15 cellular contexts compared by ENCODE assay signal in genomic region chr22:41842996-41843970, GRCh38. TPM values are rescaled to one million over a fixed set of nuclear protein-coding genes. Genes with fewer than 3 reads are reported as not detected.
A peak's percentile ranks its signal among the peaks of the same experiment; 100 is the strongest.
DNase-seq lines count a peak whose midpoint lies in the region; ATAC-seq, FAIRE-seq and TF ChIP-seq lines count a peak whose summit lies in the region.
"Had no signal": no experiment of that assay in that cellular context is flagged by ENCODE, and none has a peak within 500 bp of the region (broad histone marks: within the 10 kb centered on the region; RNA-seq: fewer than 3 reads in every experiment).

No MANE protein-coding gene starts in this region.

- no peak overlapping the region for H2BK12ac ChIP-seq in H1 (ENCODE audit: low read depth, low read length)

- H3K27ac ChIP-seq in RWPE2 (ENCODE audit: poor library complexity, severe bottlenecking) (peak overlapping the region; percentile 35), H1 (ENCODE audit: low read depth, low read length) (no peak overlapping the region)
- H3K27ac ChIP-seq: psoas muscle had no signal

- no peaks in the 10 kb centered on the region for H3K9me3 Mint-ChIP-seq in activated CD8-positive, alpha-beta T cell treated with anti-CD3 and anti-CD28 coated beads for 36 hours
- H3K9me3 Mint-ChIP-seq in activated CD8-positive, alpha-beta T cell treated with anti-CD3 and anti-CD28 coated beads, Interleukin-2, amount 10 ng/mL, durations not matched to agents 7 days and 5 days (ENCODE audit: insufficient read depth): no peaks in the 10 kb centered on the region
- H3K9me3 Mint-ChIP-seq in stimulated activated memory B cell treated with anti-CD40 and anti-IgM and Interleukin-4, amounts not matched to agents 10 μg/mL and 1 μg/mL and 100 μg/mL, for 72 hours: no peaks in the 10 kb centered on the region

- H3K4me3 ChIP-seq in RWPE2 (ENCODE audit: severe bottlenecking) (no peak overlapping the region), H1 (ENCODE audit: extremely low read depth in 1 of 4, insufficient read depth in 2 of 4, low read depth in 3 of 4, low read length in 4 of 4) (no peak overlapping the region)
- H3K4me3 ChIP-seq: psoas muscle, testis had no signal

- intact Hi-C loops in activated CD8-positive, alpha-beta T cell treated with anti-CD3 and anti-CD28 coated beads for 36 hours (cut with micrococcal nuclease): loop anchor here (1.0 kb wide), 1 partner anchor 14 kb away; no protein-coding TSS in a partner anchor

- no peaks in the 10 kb centered on the region for H3K27me3 ChIP-seq in RWPE2 (ENCODE audit: insufficient read depth, poor library complexity, severe bottlenecking)
- no peaks in the 10 kb centered on the region for H3K27me3 ChIP-seq in H1 (replicated peaks in 1 of 4; ENCODE audit: control insufficient read depth in 3 of 4, extremely low read depth in 1 of 4, insufficient read depth in 3 of 4, low read length in 3 of 4)
- H3K27me3 ChIP-seq: testis had no signal

- no peak overlapping the region for H3K14ac ChIP-seq in H1 (ENCODE audit: insufficient read length)

- H2BK20ac ChIP-seq in H1 (ENCODE audit: low read length): no peak overlapping the region

- peaks cover 76% of the 10 kb centered on the region for H3K36me3 ChIP-seq in RWPE2 (ENCODE audit: low read depth)
- H3K36me3 ChIP-seq in H1 (ENCODE audit: control insufficient read depth in 2 of 4, insufficient read depth in 4 of 4, low read length in 3 of 4): peaks cover 0 to 39% (median 13%) of the 10 kb centered on the region in 4 experiments; a peak in 6 of 8 replicates

- H3K27me3 Mint-ChIP-seq in activated CD8-positive, alpha-beta T cell treated with anti-CD3 and anti-CD28 coated beads for 36 hours: no peaks in the 10 kb centered on the region
- no peaks in the 10 kb centered on the region for H3K27me3 Mint-ChIP-seq in activated CD8-positive, alpha-beta T cell treated with anti-CD3 and anti-CD28 coated beads, Interleukin-2, amount 10 ng/mL, durations not matched to agents 7 days and 5 days (ENCODE audit: low read depth)
- no peaks in the 10 kb centered on the region for H3K27me3 Mint-ChIP-seq in stimulated activated memory B cell treated with anti-CD40 and anti-IgM and Interleukin-4, amounts not matched to agents 10 μg/mL and 1 μg/mL and 100 μg/mL, for 72 hours

- H3K79me2 ChIP-seq in H1 (ENCODE audit: control insufficient read depth in 1 of 2, insufficient read depth in 2 of 2, low read length in 2 of 2): peaks cover 55 to 99% of the 10 kb centered on the region in 2 experiments

- TF ChIP-seq POLR2A in H1 (IDR thresholded peaks at IDR 0.05; ENCODE audit: control extremely low read depth in 1 of 2, low read depth in 2 of 2, low read length in 2 of 2): no peak

- no peak overlapping the region for H3K4ac ChIP-seq in H1 (replicated peaks; ENCODE audit: insufficient read length, low read depth, low read length)

- ATAC-seq in activated CD8-positive, alpha-beta T cell treated with anti-CD3 and anti-CD28 coated beads for 36 hours: peak; percentile 90
- no peak for ATAC-seq in activated CD8-positive, alpha-beta T cell treated with anti-CD3 and anti-CD28 coated beads, Interleukin-2, amount 10 ng/mL, durations not matched to agents 7 days and 5 days
- no peak for ATAC-seq in RWPE2 (ENCODE audit: low read depth)
- ATAC-seq in stimulated activated memory B cell treated with anti-CD40 and anti-IgM and Interleukin-4, amounts not matched to agents 10 μg/mL and 1 μg/mL and 100 μg/mL, for 72 hours: no peak
- no peak for ATAC-seq in HG02852 (IDR thresholded peaks at IDR 0.05; ENCODE audit: unreplicated experiment)
- ATAC-seq: SK-N-SH treated with all-trans-retinoic acid at 6 μM for 48 hours had no signal

- no peak overlapping the region for H4K91ac ChIP-seq in H1 (replicated peaks; ENCODE audit: insufficient read length, low read length)

- H3K9me3 ChIP-seq in RWPE2 (ENCODE audit: severe bottlenecking) (no peaks in the 10 kb centered on the region), H1 (ENCODE audit: insufficient read depth in 2 of 2, low read depth in 1 of 2, low read length in 1 of 2) (no peaks in the 10 kb centered on the region)
- H3K9me3 ChIP-seq: psoas muscle, testis had no signal

- H2BK5ac ChIP-seq in H1 (ENCODE audit: low read depth, low read length): no peak overlapping the region

- peaks cover 22 to 46% of the 10 kb centered on the region in 2 experiments for H4K20me1 ChIP-seq in H1 (replicated peaks in 1 of 2; ENCODE audit: control insufficient read depth in 1 of 2, insufficient read depth in 2 of 2, low read length in 2 of 2)

- CTCF ChIA-PET in activated CD8-positive, alpha-beta T cell treated with anti-CD3 and anti-CD28 coated beads for 36 hours (lab: Charles Lee): interaction anchor here (0.7 to 7.3 kb wide), 4 partner anchors 9 to 21 kb away, joined by 3 to 42 read pairs (median 6); no protein-coding TSS in a partner anchor
- CTCF ChIA-PET in activated CD8-positive, alpha-beta T cell treated with anti-CD3 and anti-CD28 coated beads, Interleukin-2, amount 10 ng/mL, durations not matched to agents 7 days and 5 days (lab: Charles Lee): interaction anchor here (0.6 to 4.9 kb wide), 6 partner anchors 9 to 415 kb away, joined by 3 to 36 read pairs (median 4); partner anchors contain the start of gene CCDC134
- CTCF ChIA-PET in H1 (lab: Charles Lee; ENCODE audit: partially characterized antibody): interaction anchor here (0.7 to 2.2 kb wide), 9 partner anchors 8 to 147 kb away, joined by 3 to 7 read pairs (median 4); partner anchors contain the start of gene SREBF2

- no peak overlapping the region for H2BK120ac ChIP-seq in H1 (replicated peaks; ENCODE audit: low read depth, low read length)

- FAIRE-seq in H1 (lab: Jason Lieb, UNC): no peak
- FAIRE-seq: endometrium had no signal

- no peak for TF ChIP-seq CTCF in activated CD8-positive, alpha-beta T cell treated with anti-CD3 and anti-CD28 coated beads for 36 hours (IDR thresholded peaks at IDR 0.05)
- TF ChIP-seq CTCF in RWPE2 (IDR thresholded peaks at IDR 0.05; ENCODE audit: poor library complexity, severe bottlenecking) (no peak), H1 (IDR thresholded peaks at IDR 0.05; ENCODE audit: control extremely low read depth in 1 of 3, insufficient read depth in 1 of 3, low read depth in 1 of 3, low read length in 3 of 3) (no peak)

- no peak overlapping the region for H2BK15ac ChIP-seq in H1 (ENCODE audit: low read length)

- peaks cover 34% of the 10 kb centered on the region for H3K79me1 ChIP-seq in H1 (ENCODE audit: low read depth, low read length)

- H4K8ac ChIP-seq in H1 (ENCODE audit: extremely low read depth, insufficient read depth, low read length): no peak overlapping the region

- peak overlapping the region in 1 of 2 experiments; percentile 35; a peak in 1 of 4 replicates for H3K4me2 ChIP-seq in H1 (ENCODE audit: insufficient read depth in 1 of 2, low read depth in 2 of 2, low read length in 2 of 2)

- H3K4me3 Mint-ChIP-seq in activated CD8-positive, alpha-beta T cell treated with anti-CD3 and anti-CD28 coated beads for 36 hours: no peak overlapping the region
- H3K4me3 Mint-ChIP-seq in activated CD8-positive, alpha-beta T cell treated with anti-CD3 and anti-CD28 coated beads, Interleukin-2, amount 10 ng/mL, durations not matched to agents 7 days and 5 days: no peak overlapping the region
- H3K4me3 Mint-ChIP-seq in stimulated activated memory B cell treated with anti-CD40 and anti-IgM and Interleukin-4, amounts not matched to agents 10 μg/mL and 1 μg/mL and 100 μg/mL, for 72 hours: no peak overlapping the region

- no peak overlapping the region for H3K23ac ChIP-seq in H1 (ENCODE audit: insufficient read length)

- 90% methylated on average over 8 of the region's 8 CpGs; no CpG with 5 or more reads in 1 of the 2 experiments for WGBS in H1 (ENCODE audit: extremely low coverage in 1 of 2, insufficient coverage in 1 of 2, insufficient read length in 1 of 2, insufficient replicate concordance in 2 of 2, low coverage in 1 of 2, low lambda C conversion rate in 2 of 2, missing lambda C conversion rate in 1 of 2), 2 experiments

- H3K4me1 ChIP-seq in RWPE2 (ENCODE audit: insufficient read depth, poor library complexity, severe bottlenecking) (peaks cover 83% of the 10 kb centered on the region), H1 (replicated peaks in 1 of 4; ENCODE audit: control insufficient read depth in 3 of 4, insufficient read depth in 4 of 4, low read length in 3 of 4) (peaks cover 11 to 39% (median 27%) of the 10 kb centered on the region in 4 experiments)

- no peak for TF ChIP-seq RAD21 in H1 (IDR thresholded peaks at IDR 0.05 in 1 of 2, conservative IDR thresholded peaks at IDR 0.05 in 1 of 2; ENCODE audit: low read depth in 2 of 2, low read length in 2 of 2)

- H4K5ac ChIP-seq in H1 (ENCODE audit: insufficient read length, low read depth, low read length): no peak overlapping the region

- peak overlapping the region; percentile 69 for H3K27ac Mint-ChIP-seq in activated CD8-positive, alpha-beta T cell treated with anti-CD3 and anti-CD28 coated beads for 36 hours
- no peak overlapping the region for H3K27ac Mint-ChIP-seq in activated CD8-positive, alpha-beta T cell treated with anti-CD3 and anti-CD28 coated beads, Interleukin-2, amount 10 ng/mL, durations not matched to agents 7 days and 5 days
- peak overlapping the region; percentile 22 for H3K27ac Mint-ChIP-seq in stimulated activated memory B cell treated with anti-CD40 and anti-IgM and Interleukin-4, amounts not matched to agents 10 μg/mL and 1 μg/mL and 100 μg/mL, for 72 hours

- peaks cover 73% of the 10 kb centered on the region for H3K4me1 Mint-ChIP-seq in activated CD8-positive, alpha-beta T cell treated with anti-CD3 and anti-CD28 coated beads for 36 hours (ENCODE audit: low read depth)
- H3K4me1 Mint-ChIP-seq in activated CD8-positive, alpha-beta T cell treated with anti-CD3 and anti-CD28 coated beads, Interleukin-2, amount 10 ng/mL, durations not matched to agents 7 days and 5 days (ENCODE audit: low read depth): peaks cover 50% of the 10 kb centered on the region
- H3K4me1 Mint-ChIP-seq in stimulated activated memory B cell treated with anti-CD40 and anti-IgM and Interleukin-4, amounts not matched to agents 10 μg/mL and 1 μg/mL and 100 μg/mL, for 72 hours: peaks cover 86% of the 10 kb centered on the region

- no peak for TF ChIP-seq EP300 in H1 (IDR thresholded peaks at IDR 0.05; ENCODE audit: borderline replicate concordance in 1 of 2, low read depth in 2 of 2, low read length in 2 of 2)

- no peaks in the 10 kb centered on the region for H3K23me2 ChIP-seq in H1 (ENCODE audit: low read depth, low read length)

- POLR2A ChIA-PET in activated CD8-positive, alpha-beta T cell treated with anti-CD3 and anti-CD28 coated beads for 36 hours (lab: Charles Lee): interaction anchor here (0.7 to 3.9 kb wide), 8 partner anchors 9 to 84 kb away, joined by 3 to 23 read pairs (median 9); partner anchors contain the start of gene SREBF2
- POLR2A ChIA-PET in activated CD8-positive, alpha-beta T cell treated with anti-CD3 and anti-CD28 coated beads, Interleukin-2, amount 10 ng/mL, durations not matched to agents 7 days and 5 days (lab: Charles Lee): interaction anchor here (0.8 kb wide), 1 partner anchor 11 kb away, joined by 3 read pairs; no protein-coding TSS in a partner anchor
- POLR2A ChIA-PET in H1 (lab: Charles Lee; ENCODE audit: partially characterized antibody): interaction anchor here (0.8 to 8.7 kb wide), 2 partner anchors 10 to 11 kb away, joined by 4 to 85 read pairs; partner anchors contain the start of gene SREBF2

- peak overlapping the region; percentile 3; the same call in 1 of the 2 replicates for H2AK5ac ChIP-seq in H1 (ENCODE audit: low read depth, low read length)

- H3K9ac ChIP-seq in H1 (replicated peaks in 1 of 4; ENCODE audit: extremely low read depth in 1 of 4, low read depth in 3 of 4, low read length in 3 of 4): no peak overlapping the region

- H3K56ac ChIP-seq in H1 (replicated peaks; ENCODE audit: insufficient read length, low read depth, low read length): no peak overlapping the region

- H2AFZ ChIP-seq in H1 (ENCODE audit: low read length): no peak overlapping the region

- H3K18ac ChIP-seq in H1 (ENCODE audit: extremely low read depth, low read length): no peak overlapping the region

- peak; percentile 17 for DNase-seq in activated CD8-positive, alpha-beta T cell treated with anti-CD3 and anti-CD28 coated beads for 36 hours
- DNase-seq in activated CD8-positive, alpha-beta T cell treated with anti-CD3 and anti-CD28 coated beads, Interleukin-2, amount 10 ng/mL, durations not matched to agents 7 days and 5 days: no peak
- DNase-seq in RWPE2 (ENCODE audit: low spot score) (no peak), H1 (ENCODE audit: low read depth in 1 of 2, low spot score in 2 of 2) (no peak), NCI-H1694 (lab: John Stamatoyannopoulos, UW) (no peak), Ammon's horn (ENCODE audit: low spot score) (no peak)
- DNase-seq: activated CD8-positive, alpha-beta memory T cell treated with anti-CD3 and anti-CD28 coated beads for 24 hours; NCI-H1417; NCI-H526; psoas muscle; testis had no signal

- peaks cover 51% of the 10 kb centered on the region for H3K36me3 Mint-ChIP-seq in activated CD8-positive, alpha-beta T cell treated with anti-CD3 and anti-CD28 coated beads for 36 hours (ENCODE audit: low read depth)
- peaks cover 42% of the 10 kb centered on the region for H3K36me3 Mint-ChIP-seq in activated CD8-positive, alpha-beta T cell treated with anti-CD3 and anti-CD28 coated beads, Interleukin-2, amount 10 ng/mL, durations not matched to agents 7 days and 5 days (ENCODE audit: low read depth)
- peaks cover 46% of the 10 kb centered on the region for H3K36me3 Mint-ChIP-seq in stimulated activated memory B cell treated with anti-CD40 and anti-IgM and Interleukin-4, amounts not matched to agents 10 μg/mL and 1 μg/mL and 100 μg/mL, for 72 hours

RNA-seq across cellular contexts. Expression of gene SREBF2, which starts 10.4 kb away (rescaled TPM):
- 10 to 100 TPM; 87.1 to 92.9 TPM for total RNA-seq in activated CD8-positive, alpha-beta T cell treated with anti-CD3 and anti-CD28 coated beads for 36 hours
- 10 to 100 TPM; 93.0 to 93.7 TPM for total RNA-seq in activated CD8-positive, alpha-beta T cell treated with anti-CD3 and anti-CD28 coated beads, Interleukin-2, amount 10 ng/mL, durations not matched to agents 7 days and 5 days
- 144 TPM in 2 replicates for total RNA-seq in H1 (2021; fragmentation: NEBNext Ultra II Directional; extraction: Animal tissue kit (Norgen Biotek cat#: 25700))
- polyA plus RNA-seq in H1 (2011; rRNA removed): 125 and 183 TPM in 2 replicates
- 138 TPM for polyA plus RNA-seq in H1 (2011; cell fraction: cytosol; rRNA removed)
- polyA plus RNA-seq in H1 (2011; cell fraction: nucleus; rRNA removed): 287 TPM
- 122 to 145 TPM (median 141 TPM) in 4 replicates for polyA plus RNA-seq in H1 (2012, experiment 1 of 2)
- 112 TPM for polyA plus RNA-seq in H1 (2012, experiment 2 of 2)
- polyA plus RNA-seq in H1 (2013, experiment 1 of 2): 141 TPM
- polyA plus RNA-seq in H1 (2013, experiment 2 of 2): 161 TPM
- polyA minus RNA-seq in H1 (2011; rRNA and poly(A)+ RNA removed): 167 and 170 TPM in 2 replicates
- polyA minus RNA-seq in H1 (2011; cell fraction: cytosol; rRNA and poly(A)+ RNA removed): 123 TPM
- 113 TPM for polyA minus RNA-seq in H1 (2011; cell fraction: nucleus; rRNA and poly(A)+ RNA removed)

RNA-seq across cellular contexts. Expression of gene CCDC134, which starts 42.8 kb away (rescaled TPM):
- total RNA-seq in activated CD8-positive, alpha-beta T cell treated with anti-CD3 and anti-CD28 coated beads for 36 hours: 10 to 100 TPM; 15.2 to 15.9 TPM
- total RNA-seq in activated CD8-positive, alpha-beta T cell treated with anti-CD3 and anti-CD28 coated beads, Interleukin-2, amount 10 ng/mL, durations not matched to agents 7 days and 5 days: 10 to 100 TPM; 20.3 to 20.9 TPM
- total RNA-seq in H1 (2021; fragmentation: NEBNext Ultra II Directional; extraction: Animal tissue kit (Norgen Biotek cat#: 25700)): 20.0 and 21.4 TPM in 2 replicates
- 7.7 and 10.3 TPM in 2 replicates for polyA plus RNA-seq in H1 (2011; rRNA removed)
- 7.0 TPM for polyA plus RNA-seq in H1 (2011; cell fraction: cytosol; rRNA removed)
- 10.7 TPM for polyA plus RNA-seq in H1 (2011; cell fraction: nucleus; rRNA removed)
- 5.8 to 7.4 TPM (median 7.1 TPM) in 4 replicates for polyA plus RNA-seq in H1 (2012, experiment 1 of 2)
- 6.0 TPM for polyA plus RNA-seq in H1 (2012, experiment 2 of 2)
- 16.1 TPM for polyA plus RNA-seq in H1 (2013, experiment 1 of 2)
- polyA plus RNA-seq in H1 (2013, experiment 2 of 2): 17.3 TPM
- polyA minus RNA-seq in H1 (2011; rRNA and poly(A)+ RNA removed): 40.9 and 42.1 TPM in 2 replicates
- 16.9 TPM for polyA minus RNA-seq in H1 (2011; cell fraction: cytosol; rRNA and poly(A)+ RNA removed)
- 13.3 TPM for polyA minus RNA-seq in H1 (2011; cell fraction: nucleus; rRNA and poly(A)+ RNA removed)
